In genomic region chr9:98794802-98795201, GRCh38 we compare ENCODE assay signal across 2 cellular contexts.
TF ChIP-seq lines count a peak whose summit lies in the region.

No MANE protein-coding gene starts in this region.

TF ChIP-seq in SK-N-SH, 30 proteins besides CTCF, POLR2A, EP300 and RAD21:
- TF ChIP-seq USF2 (IDR thresholded peaks at IDR 0.05; ENCODE audit: borderline replicate concordance, low read depth, low read length) = no peak
- no peak for TF ChIP-seq RXRA (IDR thresholded peaks at IDR 0.05; ENCODE audit: borderline replicate concordance, low read depth)
- TF ChIP-seq RCOR1 (IDR thresholded peaks at IDR 0.05; ENCODE audit: low read length) = no peak
- no peak for TF ChIP-seq EZH2phosphoT487 (IDR thresholded peaks at IDR 0.05; ENCODE audit: borderline replicate concordance, low read depth)
- TF ChIP-seq, protein P1, sequence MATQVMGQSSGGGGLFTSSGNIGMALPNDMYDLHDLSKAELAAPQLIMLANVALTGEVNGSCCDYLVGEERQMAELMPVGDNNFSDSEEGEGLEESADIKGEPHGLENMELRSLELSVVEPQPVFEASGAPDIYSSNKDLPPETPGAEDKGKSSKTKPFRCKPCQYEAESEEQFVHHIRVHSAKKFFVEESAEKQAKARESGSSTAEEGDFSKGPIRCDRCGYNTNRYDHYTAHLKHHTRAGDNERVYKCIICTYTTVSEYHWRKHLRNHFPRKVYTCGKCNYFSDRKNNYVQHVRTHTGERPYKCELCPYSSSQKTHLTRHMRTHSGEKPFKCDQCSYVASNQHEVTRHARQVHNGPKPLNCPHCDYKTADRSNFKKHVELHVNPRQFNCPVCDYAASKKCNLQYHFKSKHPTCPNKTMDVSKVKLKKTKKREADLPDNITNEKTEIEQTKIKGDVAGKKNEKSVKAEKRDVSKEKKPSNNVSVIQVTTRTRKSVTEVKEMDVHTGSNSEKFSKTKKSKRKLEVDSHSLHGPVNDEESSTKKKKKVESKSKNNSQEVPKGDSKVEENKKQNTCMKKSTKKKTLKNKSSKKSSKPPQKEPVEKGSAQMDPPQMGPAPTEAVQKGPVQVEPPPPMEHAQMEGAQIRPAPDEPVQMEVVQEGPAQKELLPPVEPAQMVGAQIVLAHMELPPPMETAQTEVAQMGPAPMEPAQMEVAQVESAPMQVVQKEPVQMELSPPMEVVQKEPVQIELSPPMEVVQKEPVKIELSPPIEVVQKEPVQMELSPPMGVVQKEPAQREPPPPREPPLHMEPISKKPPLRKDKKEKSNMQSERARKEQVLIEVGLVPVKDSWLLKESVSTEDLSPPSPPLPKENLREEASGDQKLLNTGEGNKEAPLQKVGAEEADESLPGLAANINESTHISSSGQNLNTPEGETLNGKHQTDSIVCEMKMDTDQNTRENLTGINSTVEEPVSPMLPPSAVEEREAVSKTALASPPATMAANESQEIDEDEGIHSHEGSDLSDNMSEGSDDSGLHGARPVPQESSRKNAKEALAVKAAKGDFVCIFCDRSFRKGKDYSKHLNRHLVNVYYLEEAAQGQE (IDR thresholded peaks at IDR 0.05; ENCODE audit: low read depth, low read length) = no peak
- no peak for TF ChIP-seq POLR2AphosphoS5 (IDR thresholded peaks at IDR 0.05; ENCODE audit: low read depth, low read length)
- TF ChIP-seq ELF1 (IDR thresholded peaks at IDR 0.05) = no peak
- TF ChIP-seq SMC3 (IDR thresholded peaks at IDR 0.05; ENCODE audit: low read depth, low read length) = no peak
- TF ChIP-seq, protein P2, sequence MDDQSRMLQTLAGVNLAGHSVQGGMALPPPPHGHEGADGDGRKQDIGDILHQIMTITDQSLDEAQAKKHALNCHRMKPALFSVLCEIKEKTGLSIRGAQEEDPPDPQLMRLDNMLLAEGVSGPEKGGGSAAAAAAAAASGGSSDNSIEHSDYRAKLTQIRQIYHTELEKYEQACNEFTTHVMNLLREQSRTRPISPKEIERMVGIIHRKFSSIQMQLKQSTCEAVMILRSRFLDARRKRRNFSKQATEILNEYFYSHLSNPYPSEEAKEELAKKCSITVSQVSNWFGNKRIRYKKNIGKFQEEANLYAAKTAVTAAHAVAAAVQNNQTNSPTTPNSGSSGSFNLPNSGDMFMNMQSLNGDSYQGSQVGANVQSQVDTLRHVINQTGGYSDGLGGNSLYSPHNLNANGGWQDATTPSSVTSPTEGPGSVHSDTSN (IDR thresholded peaks at IDR 0.05) = no peak
- TF ChIP-seq NRF1 (IDR thresholded peaks at IDR 0.05; ENCODE audit: low read depth, low read length) = no peak
- no peak for TF ChIP-seq MEF2A (IDR thresholded peaks at IDR 0.05; ENCODE audit: borderline replicate concordance, low read depth)
- TF ChIP-seq, protein P3, sequence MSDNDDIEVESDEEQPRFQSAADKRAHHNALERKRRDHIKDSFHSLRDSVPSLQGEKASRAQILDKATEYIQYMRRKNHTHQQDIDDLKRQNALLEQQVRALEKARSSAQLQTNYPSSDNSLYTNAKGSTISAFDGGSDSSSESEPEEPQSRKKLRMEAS (IDR thresholded peaks at IDR 0.05; ENCODE audit: low read depth) = no peak
- no peak for TF ChIP-seq RFX5 (IDR thresholded peaks at IDR 0.05; ENCODE audit: low read length)
- no peak for TF ChIP-seq SIN3A (IDR thresholded peaks at IDR 0.05; ENCODE audit: borderline replicate concordance, low read depth, low read length)
- no peak for TF ChIP-seq CHD2 (IDR thresholded peaks at IDR 0.05; ENCODE audit: low read length, partially characterized antibody)

TF ChIP-seq in SK-N-SH treated with all-trans-retinoic acid at 6 μM for 48 hours, 23 proteins besides CTCF, POLR2A, EP300 and RAD21 (continued from another document):
- TF ChIP-seq, protein P4, sequence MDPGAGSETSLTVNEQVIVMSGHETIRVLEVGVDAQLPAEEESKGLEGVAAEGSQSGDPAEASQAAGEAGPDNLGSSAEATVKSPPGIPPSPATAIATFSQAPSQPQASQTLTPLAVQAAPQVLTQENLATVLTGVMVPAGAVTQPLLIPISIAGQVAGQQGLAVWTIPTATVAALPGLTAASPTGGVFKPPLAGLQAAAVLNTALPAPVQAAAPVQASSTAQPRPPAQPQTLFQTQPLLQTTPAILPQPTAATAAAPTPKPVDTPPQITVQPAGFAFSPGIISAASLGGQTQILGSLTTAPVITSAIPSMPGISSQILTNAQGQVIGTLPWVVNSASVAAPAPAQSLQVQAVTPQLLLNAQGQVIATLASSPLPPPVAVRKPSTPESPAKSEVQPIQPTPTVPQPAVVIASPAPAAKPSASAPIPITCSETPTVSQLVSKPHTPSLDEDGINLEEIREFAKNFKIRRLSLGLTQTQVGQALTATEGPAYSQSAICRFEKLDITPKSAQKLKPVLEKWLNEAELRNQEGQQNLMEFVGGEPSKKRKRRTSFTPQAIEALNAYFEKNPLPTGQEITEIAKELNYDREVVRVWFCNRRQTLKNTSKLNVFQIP (CRISPR knock-in tag; IDR thresholded peaks at IDR 0.05; ENCODE audit: borderline replicate concordance, low read depth) = no peak
- TF ChIP-seq, protein P5, sequence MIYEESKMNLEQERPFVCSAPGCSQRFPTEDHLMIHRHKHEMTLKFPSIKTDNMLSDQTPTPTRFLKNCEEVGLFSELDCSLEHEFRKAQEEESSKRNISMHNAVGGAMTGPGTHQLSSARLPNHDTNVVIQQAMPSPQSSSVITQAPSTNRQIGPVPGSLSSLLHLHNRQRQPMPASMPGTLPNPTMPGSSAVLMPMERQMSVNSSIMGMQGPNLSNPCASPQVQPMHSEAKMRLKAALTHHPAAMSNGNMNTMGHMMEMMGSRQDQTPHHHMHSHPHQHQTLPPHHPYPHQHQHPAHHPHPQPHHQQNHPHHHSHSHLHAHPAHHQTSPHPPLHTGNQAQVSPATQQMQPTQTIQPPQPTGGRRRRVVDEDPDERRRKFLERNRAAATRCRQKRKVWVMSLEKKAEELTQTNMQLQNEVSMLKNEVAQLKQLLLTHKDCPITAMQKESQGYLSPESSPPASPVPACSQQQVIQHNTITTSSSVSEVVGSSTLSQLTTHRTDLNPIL (CRISPR knock-in tag; IDR thresholded peaks at IDR 0.05; ENCODE audit: low read depth) = no peak
- TF ChIP-seq TCF4 (CRISPR knock-in tag; IDR thresholded peaks at IDR 0.05; ENCODE audit: borderline replicate concordance) = no peak
- no peak for TF ChIP-seq ZNF565 (CRISPR knock-in tag; conservative IDR thresholded peaks at IDR 0.05; ENCODE audit: low read depth)
- TF ChIP-seq BACH2 (CRISPR knock-in tag; IDR thresholded peaks at IDR 0.05; ENCODE audit: borderline replicate concordance) = no peak
- no peak for TF ChIP-seq ZC3H10 (CRISPR knock-in tag; IDR thresholded peaks at IDR 0.05)
- no peak for TF ChIP-seq ISL1 (CRISPR knock-in tag; IDR thresholded peaks at IDR 0.05)
- TF ChIP-seq ZNF70 (CRISPR knock-in tag; IDR thresholded peaks at IDR 0.05) = no peak
